ENCODE assay signal across 28 cellular contexts in the genomic region with DNA sequence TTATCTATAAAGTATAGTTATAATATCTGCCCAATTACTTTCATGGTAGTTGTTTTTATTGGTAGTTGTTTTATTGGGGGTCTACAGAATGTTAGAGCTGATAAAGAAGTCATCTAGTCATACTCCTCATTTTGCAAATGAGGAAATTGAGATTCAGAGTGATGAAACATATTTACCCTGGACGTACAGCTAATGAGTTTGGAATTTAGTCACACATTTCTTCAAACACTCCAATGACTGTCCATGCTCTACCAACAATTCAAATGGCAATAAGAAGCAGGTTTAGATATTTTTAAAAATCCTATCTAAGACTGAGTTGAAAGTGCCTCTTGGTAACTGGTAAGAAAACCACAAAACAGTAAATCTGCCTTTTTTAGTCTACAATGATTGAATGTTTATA.
"Had no signal": no experiment of that assay in that cellular context is flagged by ENCODE, and none has a peak within 500 bp of the region (broad histone marks: within the 10 kb centered on the region; RNA-seq: fewer than 3 reads in every experiment).

No MANE protein-coding gene starts in this region.

- DNase-seq: activated CD4-positive, alpha-beta T cell treated with anti-CD3 and anti-CD28 coated beads for 36 hours; activated CD4-positive, alpha-beta T cell treated with anti-CD3 and anti-CD28 coated beads, Interleukin-2, amount 50 U/mL, for 4 hours; activated CD4-positive, CD25-positive, alpha-beta regulatory T cell; activated naive CD4-positive, alpha-beta T cell treated with Interleukin-2 at 50 U/mL for 16 hours; activated naive CD8-positive, alpha-beta T cell treated with anti-CD3 and anti-CD28 coated beads for 36 hours; activated T-cell treated with anti-CD3 and anti-CD28 coated beads for 4 hours; activated T-cell treated with anti-CD3 and anti-CD28 coated beads, Interleukin-2, amount 50 U/mL, for 72 hours; adrenal gland; aorta; brain microvascular endothelial cell; caudate nucleus; endodermal cell; foreskin keratinocyte; heart left ventricle; hypothalamus; immature natural killer cell; left ventricle myocardium inferior; posterior cingulate gyrus; right cardiac atrium; stimulated activated CD4-positive, alpha-beta T cell treated with anti-CD3 and anti-CD28 coated beads, Interleukin-15, amount 100 ng/mL, for 24 hours; stimulated activated CD4-positive, alpha-beta T cell treated with anti-CD3 and anti-CD28 coated beads, Interleukin-2, amount 100 ng/mL, for 24 hours; stimulated activated naive B cell treated with anti-CD40 and anti-IgM and Interleukin-4, amounts not matched to agents 10 μg/mL and 1 μg/mL and 100 μg/mL, for 72 hours; stomach; thyroid gland; upper lobe of left lung had no signal

- H3K36me3 ChIP-seq: adrenal gland, brain microvascular endothelial cell, esophagus muscularis mucosa, heart left ventricle, left ventricle myocardium inferior, stomach, thyroid gland, upper lobe of left lung, vagina had no signal

- H3K36me3 Mint-ChIP-seq: activated naive CD8-positive, alpha-beta T cell treated with anti-CD3 and anti-CD28 coated beads for 36 hours; immature natural killer cell; stimulated activated naive B cell treated with anti-CD40 and anti-IgM and Interleukin-4, amounts not matched to agents 10 μg/mL and 1 μg/mL and 100 μg/mL, for 72 hours had no signal

- H3K4me1 ChIP-seq: adrenal gland, esophagus muscularis mucosa, foreskin keratinocyte, heart left ventricle, left ventricle myocardium inferior, stomach, thyroid gland, upper lobe of left lung, vagina had no signal

- H3K4me3 Mint-ChIP-seq: activated CD4-positive, alpha-beta T cell treated with anti-CD3 and anti-CD28 coated beads for 36 hours; activated naive CD8-positive, alpha-beta T cell treated with anti-CD3 and anti-CD28 coated beads for 36 hours; activated T-cell treated with anti-CD3 and anti-CD28 coated beads, Interleukin-2, amount 50 U/mL, for 72 hours; endodermal cell; immature natural killer cell; nephron; stimulated activated naive B cell treated with anti-CD40 and anti-IgM and Interleukin-4, amounts not matched to agents 10 μg/mL and 1 μg/mL and 100 μg/mL, for 72 hours had no signal

- H3K27ac ChIP-seq: adrenal gland, brain microvascular endothelial cell, esophagus muscularis mucosa, foreskin keratinocyte, heart left ventricle, left ventricle myocardium inferior, stomach, upper lobe of left lung, vagina had no signal

- H3K4me1 Mint-ChIP-seq: activated CD4-positive, alpha-beta T cell treated with anti-CD3 and anti-CD28 coated beads for 36 hours; activated naive CD8-positive, alpha-beta T cell treated with anti-CD3 and anti-CD28 coated beads for 36 hours; endodermal cell; immature natural killer cell; nephron; stimulated activated naive B cell treated with anti-CD40 and anti-IgM and Interleukin-4, amounts not matched to agents 10 μg/mL and 1 μg/mL and 100 μg/mL, for 72 hours had no signal

- H3K9me3 ChIP-seq: adrenal gland, thyroid gland, upper lobe of left lung, vagina had no signal

- H3K27me3 Mint-ChIP-seq: activated CD4-positive, alpha-beta T cell treated with anti-CD3 and anti-CD28 coated beads for 36 hours; activated naive CD8-positive, alpha-beta T cell treated with anti-CD3 and anti-CD28 coated beads for 36 hours; stimulated activated naive B cell treated with anti-CD40 and anti-IgM and Interleukin-4, amounts not matched to agents 10 μg/mL and 1 μg/mL and 100 μg/mL, for 72 hours had no signal

- H3K4me3 ChIP-seq: adrenal gland, esophagus muscularis mucosa, heart left ventricle, left ventricle myocardium inferior, stomach, thyroid gland, upper lobe of left lung, vagina had no signal

- H3K27ac Mint-ChIP-seq: activated CD4-positive, alpha-beta T cell treated with anti-CD3 and anti-CD28 coated beads for 36 hours; activated naive CD8-positive, alpha-beta T cell treated with anti-CD3 and anti-CD28 coated beads for 36 hours; activated T-cell treated with anti-CD3 and anti-CD28 coated beads, Interleukin-2, amount 50 U/mL, for 72 hours; endodermal cell; immature natural killer cell; nephron; stimulated activated naive B cell treated with anti-CD40 and anti-IgM and Interleukin-4, amounts not matched to agents 10 μg/mL and 1 μg/mL and 100 μg/mL, for 72 hours had no signal

- H3K27me3 ChIP-seq: adrenal gland, brain microvascular endothelial cell, foreskin keratinocyte, heart left ventricle, stomach, thyroid gland, upper lobe of left lung, vagina had no signal
